ENCODE assay signal across 1 cellular context in the genomic region with DNA sequence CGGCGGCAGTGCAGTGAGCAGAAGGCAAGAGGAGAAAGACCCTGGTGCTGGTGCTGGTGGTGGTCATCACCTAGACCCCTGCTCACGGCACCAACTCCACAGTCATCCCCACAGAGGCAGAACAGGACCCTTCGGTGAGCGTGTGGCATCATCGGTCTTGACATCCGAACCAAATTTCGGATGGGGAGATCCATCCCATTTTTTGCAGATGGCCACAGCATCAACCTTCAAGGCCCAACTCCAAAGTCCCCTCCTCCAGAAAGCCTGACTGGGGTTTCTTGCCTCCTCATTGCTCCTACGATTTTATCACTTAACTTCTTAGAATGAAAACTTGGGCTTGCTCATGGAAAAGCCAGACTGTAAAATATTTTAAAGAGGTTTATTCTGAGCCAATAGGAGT.
TF ChIP-seq lines count a peak whose summit lies in the region.

No MANE protein-coding gene starts in this region.

TF ChIP-seq in H1, 55 proteins besides CTCF, POLR2A, EP300 and RAD21:
- no peak for TF ChIP-seq TCF12 (IDR thresholded peaks at IDR 0.05; ENCODE audit: low read depth, low read length)
